9 cellular contexts compared by ENCODE assay signal in genomic region chr7:149716007-149716931, GRCh38. TPM values are rescaled to one million over a fixed set of nuclear protein-coding genes. Genes with fewer than 3 reads are reported as not detected.
A peak's percentile ranks its signal among the peaks of the same experiment; 100 is the strongest.
DNase-seq lines count a peak whose midpoint lies in the region; ATAC-seq, FAIRE-seq and TF ChIP-seq lines count a peak whose summit lies in the region.
"Had no signal": no experiment of that assay in that cellular context is flagged by ENCODE, and none has a peak within 500 bp of the region (broad histone marks: within the 10 kb centered on the region; RNA-seq: fewer than 3 reads in every experiment).

No MANE protein-coding gene starts in this region.

- H3K9me2 ChIP-seq in MM.1S (replicated peaks; ENCODE audit: insufficient read depth, low read length) = no peaks in the 10 kb centered on the region

- BruUV-seq in MCF 10A (replicated peaks; lab: Mats Ljungman, UMichigan) = TSS peak; percentile 29

- H3K4me1 ChIP-seq in HUES64 (ENCODE audit: insufficient read depth, low read length) = 0 out of 2 replicates have a peak, but pooled peaks cover 4% of the 10 kb centered on the region
- peaks cover 0 to 18% (median 8%) of the 10 kb centered on the region in 4 donors for H3K4me1 ChIP-seq in Peyer's patch
- H3K4me1 ChIP-seq in pancreas = peaks cover 0 to 10% (median 3%) of the 10 kb centered on the region in 3 donors
- 0 out of 2 replicates have a peak, but pooled peaks cover 3% of the 10 kb centered on the region for H3K4me1 ChIP-seq in MM.1S (ENCODE audit: low read length)

- H3K27ac ChIP-seq in HUES64 (ENCODE audit: low read depth, low read length) = no peak overlapping the region
- peak overlapping the region in 1 of 4 donors; percentile 77 for H3K27ac ChIP-seq in Peyer's patch
- H3K27ac ChIP-seq in pancreas = no peak overlapping the region
- H3K27ac ChIP-seq in MM.1S (ENCODE audit: low read length) = no peak overlapping the region

- DNase-seq in AG10803 (ENCODE audit: low read depth) (peak; percentile 35), MCF 10A (ENCODE audit: unreplicated experiment) (peak; percentile 26), myocyte (ENCODE audit: low read depth) (peak; percentile 68), Peyer's patch (no peak), pancreas (no peak), MM.1S (no peak)
- DNase-seq: activated effector memory CD4-positive, alpha-beta T cell treated with anti-CD3 and anti-CD28 coated beads, Interleukin-2, amount 50 U/mL, for 16 hours had no signal

- peaks cover 6% of the 10 kb centered on the region for H3K36me3 Mint-ChIP-seq in MCF 10A (ENCODE audit: insufficient read depth, unreplicated experiment)

- H3K9ac ChIP-seq in HUES64 (ENCODE audit: low read depth, low read length) (no peak overlapping the region), MM.1S (ENCODE audit: low read length) (no peak overlapping the region)

- 91% methylated on average over 11 of the region's 11 CpGs for WGBS in HUES64
- 83 to 88% methylated on average over 11 of the region's 11 CpGs for WGBS in pancreas, 2 donors

- H3K27me3 Mint-ChIP-seq in MCF 10A (ENCODE audit: insufficient read depth, unreplicated experiment) = no peaks in the 10 kb centered on the region

- peak overlapping the region; percentile 93 for H3K4me3 Mint-ChIP-seq in MCF 10A (ENCODE audit: unreplicated experiment)

- no peaks in the 10 kb centered on the region for H3K79me2 ChIP-seq in MM.1S (ENCODE audit: low read length)

- ATAC-seq in pancreas = no peak
- no peak for ATAC-seq in GM19351 (IDR thresholded peaks at IDR 0.05; ENCODE audit: unreplicated experiment)

- no peak for TF ChIP-seq POLR2A in Peyer's patch (IDR thresholded peaks at IDR 0.05)

- H3K27ac Mint-ChIP-seq in MCF 10A (ENCODE audit: low read depth, unreplicated experiment) = peak overlapping the region; percentile 89

- H3K27me3 ChIP-seq in HUES64 (ENCODE audit: insufficient read depth, low read length) (peaks cover 14% of the 10 kb centered on the region), Peyer's patch (no peaks in the 10 kb centered on the region), pancreas (no peaks in the 10 kb centered on the region), MM.1S (replicated peaks; ENCODE audit: insufficient read depth, low read length) (peaks cover 7% of the 10 kb centered on the region; the same call in 1 of the 2 replicates)

- H3F3A ChIP-seq in MM.1S (ENCODE audit: insufficient read depth, low read length) = peaks cover 5% of the 10 kb centered on the region

- TF ChIP-seq CTCF in AG10803 (conservative IDR thresholded peaks at IDR 0.05; ENCODE audit: low read length) (peak; percentile 38), MCF 10A (IDR thresholded peaks at IDR 0.05; ENCODE audit: unreplicated experiment) (no peak), Peyer's patch (IDR thresholded peaks at IDR 0.05) (no peak), pancreas (IDR thresholded peaks at IDR 0.05) (no peak), MM.1S (IDR thresholded peaks at IDR 0.05; ENCODE audit: low read length) (no peak)

- H3K36me3 ChIP-seq in HUES64 (ENCODE audit: insufficient read depth, low read length) (peaks cover 5% of the 10 kb centered on the region), Peyer's patch (peaks cover 0 to 5% (median 0%) of the 10 kb centered on the region in 3 donors), pancreas (no peaks in the 10 kb centered on the region), MM.1S (replicated peaks; ENCODE audit: insufficient read depth, low read length) (no peaks in the 10 kb centered on the region)

- intact Hi-C loops in MCF 10A (cut with micrococcal nuclease) (no loop called here), pancreas (cut with DNase I) (no loop called here)

- peaks cover 7% of the 10 kb centered on the region; the same call in 1 of the 2 replicates for H3K9me3 ChIP-seq in HUES64 (ENCODE audit: insufficient read depth, low read depth, low read length)
- no peaks in the 10 kb centered on the region for H3K9me3 ChIP-seq in Peyer's patch
- H3K9me3 ChIP-seq in pancreas = no peaks in the 10 kb centered on the region
- no peaks in the 10 kb centered on the region for H3K9me3 ChIP-seq in MM.1S (replicated peaks; ENCODE audit: insufficient read depth, low read length)

- peaks cover 5% of the 10 kb centered on the region for H3K9me3 Mint-ChIP-seq in MCF 10A (ENCODE audit: unreplicated experiment)

- H2AFZ ChIP-seq in MM.1S (ENCODE audit: low read length) = no peak overlapping the region

- POLR2A ChIA-PET in MCF 10A (lab: Yijun Ruan, JAX) = interaction anchor here (0.6 to 2.5 kb wide), 6 partner anchors 8 to 589 kb away, joined by 3 to 6 read pairs (median 4); no protein-coding TSS in a partner anchor

- FAIRE-seq in pancreas (lab: Jason Lieb, UNC) = no peak

- H3K4me1 Mint-ChIP-seq in MCF 10A (ENCODE audit: insufficient read depth, unreplicated experiment) = peaks cover 24% of the 10 kb centered on the region

- H3K4me3 ChIP-seq in AG10803 (ENCODE audit: low read length) (peak overlapping the region; percentile 77), HUES64 (ENCODE audit: low read length) (peak overlapping the region; percentile 94), Peyer's patch (no peak overlapping the region), pancreas (no peak overlapping the region), MM.1S (ENCODE audit: low read length) (no peak overlapping the region)

- CTCF ChIA-PET in MCF 10A (lab: Yijun Ruan, JAX) = interaction anchor here (1.0 to 1.6 kb wide), 6 partner anchors 12 to 406 kb away, joined by 3 to 7 read pairs (median 4); no protein-coding TSS in a partner anchor

- no peaks in the 10 kb centered on the region for H4K20me1 ChIP-seq in MM.1S (ENCODE audit: insufficient read depth, low read length)

- no peak overlapping the region for H3K4me2 ChIP-seq in MM.1S (ENCODE audit: low read depth, low read length)

RNA-seq across cellular contexts. Expression of gene ZNF467, which starts 57.1 kb away (rescaled TPM):
- 1.0 TPM for polyA plus RNA-seq in HUES64 (2013, experiment 1 of 2)
- polyA plus RNA-seq in HUES64 (2013, experiment 2 of 2) = 1.1 TPM
- 3.2 and 3.7 TPM in 2 replicates for total RNA-seq in MCF 10A (2022)
- 2.5 and 5.3 TPM in 2 replicates for total RNA-seq in myocyte
- polyA plus RNA-seq in myocyte (2012) = 0.10 TPM
- 1 to 10 TPM in 3 of 4 donors, under 1 TPM in 1; 0.35 to 4.7 (median 3.1) TPM for total RNA-seq in Peyer's patch
- total RNA-seq in pancreas = 1 to 10 TPM; 6.3 to 9.5 (median 8.4) TPM
- polyA plus RNA-seq in pancreas = 10 to 100 TPM; 15.3 to 18.6 TPM

Comparison
In these comparisons a context has a peak if more than half of its experiments do, and no peak if none do; other contexts are left out.
1. DNase-seq: peak in AG10803 (single experiment), MCF 10A (single experiment) and myocyte (single experiment); none in Peyer's patch (0 of 3), pancreas (0 of 6) and MM.1S (single experiment).
2. H3K4me3 ChIP-seq: peak in AG10803 (single experiment) and HUES64 (single experiment); none in Peyer's patch (0 of 4), pancreas (0 of 4) and MM.1S (single experiment).